In genomic region chr19:12669272-12670158, GRCh38 we compare ENCODE assay signal across 8 cellular contexts. TPM values are rescaled to one million over a fixed set of nuclear protein-coding genes. Genes with fewer than 3 reads are reported as not detected.
DNase-seq lines count a peak whose midpoint lies in the region; ATAC-seq lines count a peak whose summit lies in the region.

No MANE protein-coding gene starts in this region.

- no peaks in the 10 kb centered on the region for H3K27me3 Mint-ChIP-seq in activated CD4-positive, alpha-beta T cell treated with anti-CD3 and anti-CD28 coated beads, Interleukin-2, amount 10 ng/mL, durations not matched to agents 7 days and 5 days
- no peaks in the 10 kb centered on the region for H3K27me3 Mint-ChIP-seq in dendritic cell treated with granulocyte-macrophage colony-stimulating factor and Interleukin-4, amounts not matched to agents 40 ng/mL and 50 ng/mL, for 4 days

- ATAC-seq in HG02798 (IDR thresholded peaks at IDR 0.05; ENCODE audit: poor library complexity, unreplicated experiment) (peak; percentile 56), left lobe of liver (peak; percentile 75), HG02870 (IDR thresholded peaks at IDR 0.05; ENCODE audit: unreplicated experiment) (no peak)

- no peaks in the 10 kb centered on the region for H3K9me3 Mint-ChIP-seq in activated CD4-positive, alpha-beta T cell treated with anti-CD3 and anti-CD28 coated beads, Interleukin-2, amount 10 ng/mL, durations not matched to agents 7 days and 5 days
- no peaks in the 10 kb centered on the region for H3K9me3 Mint-ChIP-seq in dendritic cell treated with granulocyte-macrophage colony-stimulating factor and Interleukin-4, amounts not matched to agents 40 ng/mL and 50 ng/mL, for 4 days

- peak overlapping the region; percentile 96 for H3K4me3 Mint-ChIP-seq in activated CD4-positive, alpha-beta T cell treated with anti-CD3 and anti-CD28 coated beads, Interleukin-2, amount 10 ng/mL, durations not matched to agents 7 days and 5 days
- peak overlapping the region; percentile 94 for H3K4me3 Mint-ChIP-seq in dendritic cell treated with granulocyte-macrophage colony-stimulating factor and Interleukin-4, amounts not matched to agents 40 ng/mL and 50 ng/mL, for 4 days

- H3K36me3 Mint-ChIP-seq in activated CD4-positive, alpha-beta T cell treated with anti-CD3 and anti-CD28 coated beads, Interleukin-2, amount 10 ng/mL, durations not matched to agents 7 days and 5 days (ENCODE audit: low read depth), result peaks cover 24% of the 10 kb centered on the region
- H3K36me3 Mint-ChIP-seq in dendritic cell treated with granulocyte-macrophage colony-stimulating factor and Interleukin-4, amounts not matched to agents 40 ng/mL and 50 ng/mL, for 4 days (ENCODE audit: low read depth), result peaks cover 89% of the 10 kb centered on the region

- DNase-seq in COLO668 (lab: John Stamatoyannopoulos, UW; ENCODE audit: unreplicated experiment), result peak; percentile 76
- peak; percentile 29 for DNase-seq in NCI-H524 treated with DMSO at 0.1 percent for 48 hours (lab: John Stamatoyannopoulos, UW)
- peak; percentile 78 for DNase-seq in activated CD4-positive, alpha-beta T cell treated with anti-CD3 and anti-CD28 coated beads, Interleukin-2, amount 10 ng/mL, durations not matched to agents 7 days and 5 days
- DNase-seq in left lobe of liver (ENCODE audit: low spot score), result peak; percentile 85
- peak; percentile 75 to 80 for DNase-seq in stimulated activated CD4-positive, alpha-beta T cell treated with anti-CD3 and anti-CD28 coated beads, Interleukin-2, amount 100 ng/mL, for 24 hours

- intact Hi-C loops in dendritic cell treated with granulocyte-macrophage colony-stimulating factor and Interleukin-4, amounts not matched to agents 40 ng/mL and 50 ng/mL, for 4 days (cut with micrococcal nuclease), result loop anchor here (1.0 to 10.0 kb wide), 3 partner anchors 12 to 785 kb away; partner anchors contain the start of genes DHPS, ZNF490, ZNF69 and ZNF791

- POLR2A ChIA-PET in activated CD4-positive, alpha-beta T cell treated with anti-CD3 and anti-CD28 coated beads, Interleukin-2, amount 10 ng/mL, durations not matched to agents 7 days and 5 days (lab: Charles Lee), result interaction anchor here (1.0 kb wide), 1 partner anchor 9 kb away, joined by 8 read pairs; no protein-coding TSS in a partner anchor

- peaks cover 53% of the 10 kb centered on the region for H3K4me1 Mint-ChIP-seq in activated CD4-positive, alpha-beta T cell treated with anti-CD3 and anti-CD28 coated beads, Interleukin-2, amount 10 ng/mL, durations not matched to agents 7 days and 5 days
- H3K4me1 Mint-ChIP-seq in dendritic cell treated with granulocyte-macrophage colony-stimulating factor and Interleukin-4, amounts not matched to agents 40 ng/mL and 50 ng/mL, for 4 days (ENCODE audit: low read depth), result peaks cover 73% of the 10 kb centered on the region

- CTCF ChIA-PET in activated CD4-positive, alpha-beta T cell treated with anti-CD3 and anti-CD28 coated beads, Interleukin-2, amount 10 ng/mL, durations not matched to agents 7 days and 5 days (lab: Charles Lee), result interaction anchor here (0.9 to 4.4 kb wide), 3 partner anchors 11 to 509 kb away, joined by 3 to 23 read pairs (median 5); partner anchors contain the start of gene DHPS

- H3K27ac Mint-ChIP-seq in activated CD4-positive, alpha-beta T cell treated with anti-CD3 and anti-CD28 coated beads, Interleukin-2, amount 10 ng/mL, durations not matched to agents 7 days and 5 days, result peak overlapping the region; percentile 99
- H3K27ac Mint-ChIP-seq in dendritic cell treated with granulocyte-macrophage colony-stimulating factor and Interleukin-4, amounts not matched to agents 40 ng/mL and 50 ng/mL, for 4 days, result peak overlapping the region; percentile 99

RNA-seq across cellular contexts. Expression of gene WDR83, which starts 2.9 kb away (rescaled TPM):
- 10 to 100 TPM; 14.4 to 19.6 TPM for total RNA-seq in activated CD4-positive, alpha-beta T cell treated with anti-CD3 and anti-CD28 coated beads, Interleukin-2, amount 10 ng/mL, durations not matched to agents 7 days and 5 days
- 3.8 TPM for total RNA-seq in left lobe of liver

RNA-seq across cellular contexts. Expression of gene MAN2B1, which starts 3.0 kb away (rescaled TPM):
- 100 to 1,000 TPM; 130 to 143 TPM for total RNA-seq in activated CD4-positive, alpha-beta T cell treated with anti-CD3 and anti-CD28 coated beads, Interleukin-2, amount 10 ng/mL, durations not matched to agents 7 days and 5 days
- 54.8 TPM for total RNA-seq in left lobe of liver

RNA-seq across cellular contexts. Expression of gene DHPS, which starts 12.2 kb away (rescaled TPM):
- total RNA-seq in activated CD4-positive, alpha-beta T cell treated with anti-CD3 and anti-CD28 coated beads, Interleukin-2, amount 10 ng/mL, durations not matched to agents 7 days and 5 days, result 100 to 1,000 TPM in 1 of 2 experiments, 10 to 100 TPM in 1; 89.9 to 102 TPM
- total RNA-seq in left lobe of liver, result 41.6 TPM

RNA-seq across cellular contexts. Expression of gene GNG14, which starts 18.3 kb away (rescaled TPM):
- not detected for total RNA-seq in activated CD4-positive, alpha-beta T cell treated with anti-CD3 and anti-CD28 coated beads, Interleukin-2, amount 10 ng/mL, durations not matched to agents 7 days and 5 days
- not detected for total RNA-seq in left lobe of liver

RNA-seq across cellular contexts. Expression of gene FBXW9, which starts 26.9 kb away (rescaled TPM):
- 1 to 10 TPM; 5.3 to 5.9 TPM for total RNA-seq in activated CD4-positive, alpha-beta T cell treated with anti-CD3 and anti-CD28 coated beads, Interleukin-2, amount 10 ng/mL, durations not matched to agents 7 days and 5 days
- 3.3 TPM for total RNA-seq in left lobe of liver

Comparison
In these comparisons a context has a peak if more than half of its experiments do, and no peak if none do; other contexts are left out.
1. DNase-seq: peak in every context shown above with its lines; median percentile 85 in left lobe of liver; 78 in activated CD4-positive, alpha-beta T cell treated with anti-CD3 and anti-CD28 coated beads, Interleukin-2, amount 10 ng/mL, durations not matched to agents 7 days and 5 days; 78 in stimulated activated CD4-positive, alpha-beta T cell treated with anti-CD3 and anti-CD28 coated beads, Interleukin-2, amount 100 ng/mL, for 24 hours; 76 in COLO668; 29 in NCI-H524 treated with DMSO at 0.1 percent for 48 hours.